Comparison of ENCODE assay signal across 8 cellular contexts in genomic region chr22:49930128-49930527, GRCh38. TPM values are rescaled to one million over a fixed set of nuclear protein-coding genes. Genes with fewer than 3 reads are reported as not detected.
DNase-seq lines count a peak whose midpoint lies in the region; ATAC-seq, FAIRE-seq and TF ChIP-seq lines count a peak whose summit lies in the region.
"Had no signal": no experiment of that assay in that cellular context is flagged by ENCODE, and none has a peak within 500 bp of the region (broad histone marks: within the 10 kb centered on the region; RNA-seq: fewer than 3 reads in every experiment).

No MANE protein-coding gene starts in this region.

- TF ChIP-seq CTCF in body of pancreas (IDR thresholded peaks at IDR 0.05), result no peak
- no peak for TF ChIP-seq CTCF in pancreas (IDR thresholded peaks at IDR 0.05)
- TF ChIP-seq CTCF in endothelial cell (IDR thresholded peaks at IDR 0.05; ENCODE audit: unreplicated experiment), result no peak
- no peak for TF ChIP-seq CTCF in GM20000 (IDR thresholded peaks at IDR 0.05; ENCODE audit: extremely low read depth, missing control alignments)

- H3K27me3 Mint-ChIP-seq in endothelial cell (ENCODE audit: unreplicated experiment), result peaks cover 6% of the 10 kb centered on the region

- no peak overlapping the region for H3K27ac Mint-ChIP-seq in endothelial cell (ENCODE audit: unreplicated experiment)

- H3K27me3 ChIP-seq in BLaER1 treated with 17β-estradiol and CSF1 and Interleukin-3, amounts not matched to agents 10 nM and 100 nM, result no peaks in the 10 kb centered on the region
- H3K27me3 ChIP-seq in body of pancreas (no peaks in the 10 kb centered on the region), pancreas (no peaks in the 10 kb centered on the region)

- no peaks in the 10 kb centered on the region for H3K9me3 Mint-ChIP-seq in endothelial cell (ENCODE audit: unreplicated experiment)

- peak overlapping the region; percentile 89 to 100 (median 96) for H3K4me2 ChIP-seq in BLaER1 treated with 17β-estradiol and CSF1 and Interleukin-3, amounts not matched to agents 10 nM and 100 nM

- peak overlapping the region in 4 of 10 experiments; percentile 6 to 44 (median 20); a peak in 3 of 20 replicates for H3K4me3 ChIP-seq in BLaER1 treated with 17β-estradiol and CSF1 and Interleukin-3, amounts not matched to agents 10 nM and 100 nM
- no peak overlapping the region for H3K4me3 ChIP-seq in body of pancreas
- H3K4me3 ChIP-seq in pancreas, result no peak overlapping the region

- no peaks in the 10 kb centered on the region for H3K9me3 ChIP-seq in BLaER1 treated with 17β-estradiol and CSF1 and Interleukin-3, amounts not matched to agents 10 nM and 100 nM (replicated peaks in 1 of 11)
- H3K9me3 ChIP-seq in body of pancreas, result no peaks in the 10 kb centered on the region
- no peaks in the 10 kb centered on the region for H3K9me3 ChIP-seq in pancreas
- H3K9me3 ChIP-seq: gastroesophageal sphincter had no signal

- peaks cover 58 to 95% (median 92%) of the 10 kb centered on the region in 10 experiments for H3K4me1 ChIP-seq in BLaER1 treated with 17β-estradiol and CSF1 and Interleukin-3, amounts not matched to agents 10 nM and 100 nM
- H3K4me1 ChIP-seq in body of pancreas (peaks cover 45% of the 10 kb centered on the region), pancreas (peaks cover 13 to 15% (median 14%) of the 10 kb centered on the region in 3 donors)

- peaks cover 0 to 51% (median 0%) of the 10 kb centered on the region in 11 experiments; a peak in 6 of 22 replicates for H4K20me1 ChIP-seq in BLaER1 treated with 17β-estradiol and CSF1 and Interleukin-3, amounts not matched to agents 10 nM and 100 nM

- ATAC-seq in body of pancreas, result no peak
- no peak for ATAC-seq in pancreas

- peaks cover 27% of the 10 kb centered on the region for H3K4me1 Mint-ChIP-seq in endothelial cell (ENCODE audit: unreplicated experiment)

- H3K9ac ChIP-seq in BLaER1 treated with 17β-estradiol and CSF1 and Interleukin-3, amounts not matched to agents 10 nM and 100 nM, result peak overlapping the region in 8 of 11 experiments; percentile 14 to 77 (median 62); a peak in 14 of 22 replicates

- no peak for DNase-seq in HTR-8/SVneo (ENCODE audit: insufficient read length, low spot score)
- DNase-seq in body of pancreas, result peak in 3 of 4 donors; percentile 30 to 48 (median 39)
- DNase-seq in pancreas, result peak; percentile 38 to 89 (median 64)
- DNase-seq in endothelial cell (ENCODE audit: low spot score), result no peak
- no peak for DNase-seq in GM20000 (ENCODE audit: low spot score)
- no peak for DNase-seq in T1000 (lab: John Stamatoyannopoulos, UW)

- peaks cover 0 to 9% (median 0%) of the 10 kb centered on the region in 11 experiments; a peak in 2 of 22 replicates for H3K36me3 ChIP-seq in BLaER1 treated with 17β-estradiol and CSF1 and Interleukin-3, amounts not matched to agents 10 nM and 100 nM
- peaks cover 0 to 2% of the 10 kb centered on the region in 2 donors for H3K36me3 ChIP-seq in body of pancreas (replicated peaks in 1 of 2; ENCODE audit: insufficient read depth in 1 of 2, low read depth in 2 of 2)
- H3K36me3 ChIP-seq in pancreas, result peaks cover 0 to 8% (median 0%) of the 10 kb centered on the region in 3 donors

- peak overlapping the region in 8 of 11 experiments; percentile 38 to 88 (median 72); a peak in 18 of 22 replicates for H3K27ac ChIP-seq in BLaER1 treated with 17β-estradiol and CSF1 and Interleukin-3, amounts not matched to agents 10 nM and 100 nM
- H3K27ac ChIP-seq in body of pancreas, result no peak overlapping the region
- no peak overlapping the region for H3K27ac ChIP-seq in pancreas

- no peak overlapping the region for H3K4me3 Mint-ChIP-seq in endothelial cell (ENCODE audit: unreplicated experiment)

- H3K36me3 Mint-ChIP-seq in endothelial cell (ENCODE audit: low read depth, unreplicated experiment), result peaks cover 14% of the 10 kb centered on the region

- no peak for TF ChIP-seq POLR2A in body of pancreas (IDR thresholded peaks at IDR 0.05)

- 71 to 74% methylated on average over 11 to 15 of the region's 15 CpGs for WGBS in body of pancreas, 2 donors
- 69 to 74% methylated on average over 15 of the region's 15 CpGs for WGBS in pancreas, 2 donors

- intact Hi-C loops in body of pancreas (cut with DNase I), result loop anchor here (10.0 kb wide), 1 partner anchor 55 kb away; no protein-coding TSS in a partner anchor
- intact Hi-C loops in pancreas (cut with DNase I), result loop anchor here in 1 of 3 donors (5.0 kb wide), 1 partner anchor 62 kb away; no protein-coding TSS in a partner anchor

- FAIRE-seq in HTR-8/SVneo (lab: Jason Lieb, UNC), result peak; percentile 33
- FAIRE-seq in pancreas (lab: Jason Lieb, UNC), result no peak

RNA-seq across cellular contexts. Expression of gene CRELD2, which starts 11.7 kb away (rescaled TPM):
- total RNA-seq in body of pancreas (100 to 1,000 TPM in 1 of 2 donors, 10 to 100 TPM in 1; 73.9 to 201 TPM), pancreas (10 to 100 TPM; 37.2 to 61.9 (median 54.1) TPM), endothelial cell (ENCODE audit: unreplicated experiment) (207 TPM)
- polyA plus RNA-seq in pancreas, result 10 to 100 TPM; 51.1 to 56.4 TPM

RNA-seq across cellular contexts. Expression of gene ALG12, which starts 11.9 kb away (rescaled TPM):
- total RNA-seq in body of pancreas (10 to 100 TPM; 16.2 to 17.9 TPM), pancreas (10 to 100 TPM in 4 of 6 donors, 1 to 10 TPM in 2; 7.4 to 13.1 (median 12.1) TPM), endothelial cell (ENCODE audit: unreplicated experiment) (23.2 TPM)
- polyA plus RNA-seq in pancreas, result 1 to 10 TPM; 7.1 to 8.6 TPM

RNA-seq across cellular contexts. Expression of gene PIM3, which starts 30.4 kb away (rescaled TPM):
- 10 to 100 TPM; 57.3 to 98.9 TPM for total RNA-seq in body of pancreas
- 10 to 100 TPM; 25.8 to 90.1 (median 33.1) TPM for total RNA-seq in pancreas
- polyA plus RNA-seq in pancreas, result 10 to 100 TPM; 55.3 to 82.7 TPM
- 112 TPM for total RNA-seq in endothelial cell (ENCODE audit: unreplicated experiment)

Comparison
In these comparisons a context has a peak if more than half of its experiments do, and no peak if none do; other contexts are left out.
1. H3K27ac ChIP-seq: peak in BLaER1 treated with 17β-estradiol and CSF1 and Interleukin-3, amounts not matched to agents 10 nM and 100 nM (8 of 11); none in body of pancreas (0 of 4) and pancreas (0 of 4).
2. DNase-seq: peak in body of pancreas (3 of 4) and pancreas (6 of 6); none in HTR-8/SVneo (single experiment), endothelial cell (single experiment), GM20000 (single experiment) and T1000 (single experiment).